In the genomic region with DNA sequence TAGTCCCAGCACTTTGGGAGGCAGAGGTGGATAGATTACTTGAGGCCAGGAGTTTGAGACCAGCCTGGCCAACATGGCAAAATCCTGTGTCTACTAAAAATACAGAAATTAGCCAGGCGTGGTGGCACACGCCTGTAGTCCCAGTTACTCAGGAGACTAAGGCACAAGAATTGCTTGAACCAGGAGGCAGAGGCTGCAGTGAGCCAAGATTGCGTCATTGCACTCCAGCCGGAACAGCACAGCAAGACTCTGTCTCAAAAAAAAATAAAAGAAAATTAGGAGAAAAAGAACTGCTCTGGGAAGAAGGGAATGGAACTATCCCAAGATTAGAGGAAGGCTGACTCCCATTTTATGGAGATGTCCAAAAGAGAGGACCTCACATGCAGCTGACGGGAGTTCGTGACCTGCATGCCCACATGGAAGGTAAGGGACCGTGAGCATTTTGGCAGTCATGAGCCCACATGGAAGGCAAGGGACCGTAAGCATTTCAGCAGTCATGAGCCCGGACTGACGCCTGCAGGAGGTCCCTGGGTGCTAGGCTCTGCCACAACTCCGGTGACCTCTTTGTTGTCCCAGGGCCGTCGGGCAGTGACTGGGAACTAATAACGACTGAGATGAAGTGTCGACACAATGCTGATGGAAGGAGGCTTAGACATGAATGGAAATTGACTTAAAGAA, we compare ENCODE assay signal across 20 cellular contexts. TPM values are rescaled to one million over a fixed set of nuclear protein-coding genes. Genes with fewer than 3 reads are reported as not detected.
DNase-seq lines count a peak whose midpoint lies in the region; ATAC-seq, FAIRE-seq and TF ChIP-seq lines count a peak whose summit lies in the region.
"Had no signal": no experiment of that assay in that cellular context is flagged by ENCODE, and none has a peak within 500 bp of the region (broad histone marks: within the 10 kb centered on the region; RNA-seq: fewer than 3 reads in every experiment).

No MANE protein-coding gene starts in this region.

- TF ChIP-seq EP300 in K562 (IDR thresholded peaks at IDR 0.05; ENCODE audit: low read length) (no peak), SK-N-SH (IDR thresholded peaks at IDR 0.05; ENCODE audit: borderline replicate concordance in 1 of 2, low read depth in 1 of 2, low read length in 1 of 2) (no peak)

- TF ChIP-seq CTCF in K562 (IDR thresholded peaks at IDR 0.05 in 2 of 3, conservative IDR thresholded peaks at IDR 0.05 in 1 of 3; ENCODE audit: insufficient read depth in 2 of 3, low read depth in 1 of 3, low read length in 3 of 3): no peak
- no peak for TF ChIP-seq CTCF in neural progenitor cell (IDR thresholded peaks at IDR 0.05)
- no peak for TF ChIP-seq CTCF in vagina (IDR thresholded peaks at IDR 0.05)
- TF ChIP-seq CTCF in SK-N-SH (IDR thresholded peaks at IDR 0.05): no peak

- H3K79me2 ChIP-seq in K562 (ENCODE audit: control insufficient read depth, insufficient read depth, low read length): no peaks in the 10 kb centered on the region
- H3K79me2 ChIP-seq in neural progenitor cell (ENCODE audit: low read depth): no peaks in the 10 kb centered on the region
- no peaks in the 10 kb centered on the region for H3K79me2 ChIP-seq in SK-N-SH (ENCODE audit: insufficient read depth)

- no peaks in the 10 kb centered on the region for H3F3A ChIP-seq in neural progenitor cell (ENCODE audit: low read depth)
- H3F3A ChIP-seq in SK-N-SH (replicated peaks; ENCODE audit: insufficient read depth): no peaks in the 10 kb centered on the region

- in situ Hi-C loops in K562 (cut with MboI): no loop called here

- peaks cover 3% of the 10 kb centered on the region for H3K27me3 Mint-ChIP-seq in neural progenitor cell (ENCODE audit: insufficient read depth, low read depth)

- no TSS peak for BruUV-seq in K562 (replicated peaks; lab: Mats Ljungman, UMichigan)

- H3K9me2 ChIP-seq in SK-N-SH: no peaks in the 10 kb centered on the region

- intact Hi-C loops in K562 (cut with micrococcal nuclease) (no loop called here), vagina (cut with DNase I) (no loop called here)

- H3K36me3 ChIP-seq in K562 (ENCODE audit: control insufficient read depth, insufficient read depth, low read length) (no peaks in the 10 kb centered on the region), neural progenitor cell (no peaks in the 10 kb centered on the region), vagina (no peaks in the 10 kb centered on the region), SK-N-SH (replicated peaks in 1 of 2; ENCODE audit: control insufficient read depth in 1 of 2, insufficient read depth in 2 of 2, low read length in 1 of 2) (no peaks in the 10 kb centered on the region)
- H3K36me3 ChIP-seq: thoracic aorta had no signal

- 15% methylated on average over 15 of the region's 15 CpGs for WGBS in K562 (ENCODE audit: insufficient coverage, low coverage, missing lambda C conversion rate)
- 92% methylated on average over 15 of the region's 15 CpGs for WGBS in SK-N-SH (ENCODE audit: low lambda C conversion rate)

- H3K9me3 ChIP-seq in K562 (replicated peaks; ENCODE audit: control insufficient read depth, insufficient read depth, low read depth, low read length) (no peaks in the 10 kb centered on the region), neural progenitor cell (ENCODE audit: low read depth) (no peaks in the 10 kb centered on the region), vagina (no peaks in the 10 kb centered on the region), SK-N-SH (no peaks in the 10 kb centered on the region)
- H3K9me3 ChIP-seq: thoracic aorta had no signal

- H3K27ac Mint-ChIP-seq in neural progenitor cell: no peak overlapping the region
- H3K27ac Mint-ChIP-seq: activated naive CD4-positive, alpha-beta T cell treated with anti-CD3 and anti-CD28 coated beads, Interleukin-2, amount 10 ng/mL, durations not matched to agents 7 days and 5 days; endodermal cell; memory B cell; natural killer cell had no signal

- H3K9me1 ChIP-seq in K562 (ENCODE audit: control insufficient read depth, insufficient read depth, low read length): no peaks in the 10 kb centered on the region

- TF ChIP-seq RAD21 in K562 (CRISPR knock-in tag; conservative IDR thresholded peaks at IDR 0.05 in 1 of 2, IDR thresholded peaks at IDR 0.05 in 1 of 2): no peak
- no peak for TF ChIP-seq RAD21 in SK-N-SH (IDR thresholded peaks at IDR 0.05; ENCODE audit: low read length)

- H3K4me2 ChIP-seq in K562 (ENCODE audit: insufficient read depth, low read length) (no peak overlapping the region), neural progenitor cell (no peak overlapping the region), SK-N-SH (no peak overlapping the region)

- TF ChIP-seq POLR2A in K562 (conservative IDR thresholded peaks at IDR 0.05) (no peak), vagina (IDR thresholded peaks at IDR 0.05) (no peak)

- H3K36me3 Mint-ChIP-seq in neural progenitor cell: no peaks in the 10 kb centered on the region
- H3K36me3 Mint-ChIP-seq: activated naive CD4-positive, alpha-beta T cell treated with anti-CD3 and anti-CD28 coated beads, Interleukin-2, amount 10 ng/mL, durations not matched to agents 7 days and 5 days; CD4-positive, CD25-positive, alpha-beta regulatory T cell; memory B cell; natural killer cell had no signal

- H3K4me3 ChIP-seq in K562 (no peak overlapping the region), neural progenitor cell (no peak overlapping the region), vagina (no peak overlapping the region), SK-N-SH (ENCODE audit: low read depth in 2 of 2, low read length in 1 of 2) (no peak overlapping the region)

- peak overlapping the region; percentile 41 for H3K4me3 Mint-ChIP-seq in neural progenitor cell
- H3K4me3 Mint-ChIP-seq: activated naive CD4-positive, alpha-beta T cell treated with anti-CD3 and anti-CD28 coated beads, Interleukin-2, amount 10 ng/mL, durations not matched to agents 7 days and 5 days; CD4-positive, CD25-positive, alpha-beta regulatory T cell; endodermal cell; memory B cell; natural killer cell had no signal

- H3K27ac ChIP-seq in K562 (ENCODE audit: extremely low read depth, low read depth, low read length) (no peak overlapping the region), neural progenitor cell (no peak overlapping the region), vagina (peak overlapping the region; percentile 41), SK-N-SH (ENCODE audit: low read depth in 2 of 2, low read length in 1 of 2) (no peak overlapping the region; a peak in 1 of 4 replicates)
- H3K27ac ChIP-seq: thoracic aorta had no signal

- H3K4me1 ChIP-seq in K562 (replicated peaks in 1 of 2; ENCODE audit: control insufficient read depth in 2 of 2, insufficient read depth in 2 of 2, low read length in 2 of 2): peaks cover 3 to 6% of the 10 kb centered on the region in 2 experiments; a peak in 3 of 5 replicates
- H3K4me1 ChIP-seq in neural progenitor cell: peaks cover 5% of the 10 kb centered on the region
- H3K4me1 ChIP-seq in vagina: peaks cover 9% of the 10 kb centered on the region
- peaks cover 0 to 21% of the 10 kb centered on the region in 2 experiments; a peak in 3 of 4 replicates for H3K4me1 ChIP-seq in SK-N-SH (ENCODE audit: control insufficient read depth in 1 of 2, insufficient read depth in 2 of 2, low read depth in 1 of 2, low read length in 1 of 2)

- POLR2A ChIA-PET in K562 (lab: Yijun Ruan, JAX) (interaction anchor here (1.3 to 1.7 kb wide), 2 partner anchors 18 to 23 kb away, joined by 4 to 7 read pairs; a partner anchor contains a TSS), SK-N-SH (lab: Yijun Ruan, JAX) (no interaction called here)

- no peak for FAIRE-seq in K562 (lab: Jason Lieb, UNC)
- FAIRE-seq: GM18507 had no signal

- H3K27me3 ChIP-seq in K562 (ENCODE audit: control insufficient read depth in 2 of 2, insufficient read depth in 2 of 2, low read length in 2 of 2): peaks cover 39 to 52% of the 10 kb centered on the region in 2 experiments
- no peaks in the 10 kb centered on the region for H3K27me3 ChIP-seq in neural progenitor cell
- no peaks in the 10 kb centered on the region for H3K27me3 ChIP-seq in vagina
- H3K27me3 ChIP-seq in SK-N-SH (ENCODE audit: insufficient read depth): no peaks in the 10 kb centered on the region

- H3K9me3 Mint-ChIP-seq in neural progenitor cell: peaks cover 7% of the 10 kb centered on the region
- H3K9me3 Mint-ChIP-seq: natural killer cell had no signal

- peak overlapping the region in 1 of 2 experiments; percentile 36; a peak in 1 of 4 replicates for H3K9ac ChIP-seq in K562 (ENCODE audit: insufficient read depth in 1 of 2, low read depth in 2 of 2, low read length in 2 of 2)
- no peak overlapping the region for H3K9ac ChIP-seq in neural progenitor cell
- H3K9ac ChIP-seq in SK-N-SH: no peak overlapping the region

- CTCF ChIA-PET in K562 (lab: Yijun Ruan, JAX; ENCODE audit: low intra/inter-chr PET ratio): no interaction called here
- CTCF ChIA-PET in SK-N-SH (lab: Yijun Ruan, JAX): interaction anchor here (0.7 to 1.2 kb wide), 2 partner anchors 9 to 38 kb away, joined by 3 read pairs; a partner anchor contains a TSS

- ATAC-seq in K562 (peak; percentile 44), GM19463 (IDR thresholded peaks at IDR 0.05; ENCODE audit: unreplicated experiment) (no peak)
- ATAC-seq: natural killer cell had no signal

- H3K4me1 Mint-ChIP-seq in neural progenitor cell: peaks cover 18% of the 10 kb centered on the region

- H2AFZ ChIP-seq in K562 (ENCODE audit: low read depth, low read length) (no peak overlapping the region; the same call in 1 of the 2 replicates), neural progenitor cell (replicated peaks) (no peak overlapping the region), SK-N-SH (ENCODE audit: low read depth) (no peak overlapping the region)

- H4K20me1 ChIP-seq in K562 (replicated peaks; ENCODE audit: control insufficient read depth, insufficient read depth, low read length) (no peaks in the 10 kb centered on the region; the same call in 1 of the 2 replicates), neural progenitor cell (ENCODE audit: low read depth) (no peaks in the 10 kb centered on the region), SK-N-SH (ENCODE audit: insufficient read depth) (no peaks in the 10 kb centered on the region)

- DNase-seq in SHP77 (lab: John Stamatoyannopoulos, UW) (peak; percentile 58), SHP77 treated with DMSO at 0.1 percent for 48 hours (lab: John Stamatoyannopoulos, UW) (no peak), K562 (ENCODE audit: extremely low read depth in 1 of 4, low spot score in 3 of 4) (no peak), neural progenitor cell (ENCODE audit: low spot score) (no peak), vagina (ENCODE audit: extremely low spot score in 2 of 2) (no peak), SK-N-SH (no peak), COLO829 (ENCODE audit: low spot score) (no peak)
- DNase-seq: ACHN; activated naive CD4-positive, alpha-beta T cell treated with anti-CD3 and anti-CD28 coated beads, Interleukin-2, amount 10 ng/mL, durations not matched to agents 7 days and 5 days; activated T-cell treated with anti-CD3 and anti-CD28 coated beads for 4 hours; CD4-positive, CD25-positive, alpha-beta regulatory T cell; endodermal cell; GOT3; head of caudate nucleus; natural killer cell had no signal

RNA-seq across cellular contexts. Expression of a gene that starts 18.6 kb away (rescaled TPM):
- total RNA-seq in K562 (2011; cell fraction: chromatin; rRNA removed; ENCODE audit: low replicate concordance): 152 and 161 TPM in 2 replicates
- total RNA-seq in K562 (2011; cell fraction: nucleolus; rRNA removed): 89.4 and 92.6 TPM in 2 replicates
- total RNA-seq in K562 (2011; cell fraction: nucleoplasm; rRNA removed): 101 and 119 TPM in 2 replicates
- 139 and 155 TPM in 2 replicates for total RNA-seq in K562 (2014; rRNA removed)
- 147 and 176 TPM in 2 replicates for total RNA-seq in K562 (2014; rRNA removed; fragmentation: Illumina TruSeq; extraction: Trizol)
- 119 and 121 TPM in 2 replicates for total RNA-seq in K562 (2015; rRNA removed; fragmentation: Illumina TruSeq; extraction: Trizol)
- total RNA-seq in K562 (2021): 113 and 128 TPM in 2 replicates
- 63.2 and 79.0 TPM in 2 replicates for polyA plus RNA-seq in K562 (2011; rRNA removed)
- 23.3 and 31.7 TPM in 2 replicates for polyA plus RNA-seq in K562 (2011; cell fraction: cytosol; rRNA removed)
- polyA plus RNA-seq in K562 (2011; cell fraction: nucleus; rRNA removed): 66.4 and 72.5 TPM in 2 replicates
- 54.3 and 75.5 TPM in 2 replicates for polyA plus RNA-seq in K562 (2012)
- polyA plus RNA-seq in K562 (2014; fragmentation: Illumina TruSeq; extraction: Trizol): 102 and 118 TPM in 2 replicates
- polyA plus RNA-seq in K562 (2014; fragmentation: Nextera tagmentation; extraction: Ambion mirVana): 100 to 1,000 TPM in 1 of 2 experiments, 10 to 100 TPM in 1; 88.2 to 128 TPM
- polyA plus RNA-seq in K562 (2014; rRNA removed): 135 TPM in 2 replicates
- 51.2 and 60.2 TPM in 2 replicates for polyA minus RNA-seq in K562 (2011; rRNA and poly(A)+ RNA removed)
- 24.7 and 30.6 TPM in 2 replicates for polyA minus RNA-seq in K562 (2011; cell fraction: cytosol; rRNA and poly(A)+ RNA removed)
- polyA minus RNA-seq in K562 (2011; cell fraction: nucleus; rRNA and poly(A)+ RNA removed): 42.3 and 61.3 TPM in 2 replicates
- 32.4 and 53.4 TPM in 2 replicates for total RNA-seq in neural progenitor cell (ENCODE audit: low replicate concordance)
- total RNA-seq in vagina: 24.8 TPM
- 36.6 and 41.2 TPM in 2 replicates for polyA plus RNA-seq in SK-N-SH (2012; rRNA removed)
- 46.1 and 69.3 TPM in 2 replicates for polyA plus RNA-seq in SK-N-SH (2012; cell fraction: cytosol; rRNA removed)
- polyA plus RNA-seq in SK-N-SH (2012; cell fraction: nucleus; rRNA removed): 102 and 110 TPM in 2 replicates

RNA-seq across cellular contexts. Expression of a gene that starts 38.1 kb away (rescaled TPM):
- 210 and 214 TPM in 2 replicates for total RNA-seq in K562 (2011; cell fraction: chromatin; rRNA removed; ENCODE audit: low replicate concordance)
- 107 and 116 TPM in 2 replicates for total RNA-seq in K562 (2011; cell fraction: nucleolus; rRNA removed)
- 149 and 184 TPM in 2 replicates for total RNA-seq in K562 (2011; cell fraction: nucleoplasm; rRNA removed)
- total RNA-seq in K562 (2014; rRNA removed) (48.4 and 61.7 TPM in 2 replicates), K562 (2014; rRNA removed; fragmentation: Illumina TruSeq; extraction: Trizol) (28.3 and 28.6 TPM in 2 replicates), K562 (2015; rRNA removed; fragmentation: Illumina TruSeq; extraction: Trizol) (37.3 and 39.0 TPM in 2 replicates), K562 (2021) (128 and 130 TPM in 2 replicates), neural progenitor cell (ENCODE audit: low replicate concordance) (33.1 and 37.8 TPM in 2 replicates), vagina (78.3 TPM)
- polyA plus RNA-seq in K562 (2011; rRNA removed) (63.1 and 64.1 TPM in 2 replicates), K562 (2014; fragmentation: Illumina TruSeq; extraction: Trizol) (38.5 and 44.0 TPM in 2 replicates), K562 (2014; fragmentation: Nextera tagmentation; extraction: Ambion mirVana) (10 to 100 TPM; 11.8 to 21.0 TPM), K562 (2014; rRNA removed) (42.6 and 46.6 TPM in 2 replicates), SK-N-SH (2012; rRNA removed) (23.3 and 25.1 TPM in 2 replicates)
- 38.4 and 38.9 TPM in 2 replicates for polyA plus RNA-seq in K562 (2011; cell fraction: cytosol; rRNA removed)
- 106 and 107 TPM in 2 replicates for polyA plus RNA-seq in K562 (2011; cell fraction: nucleus; rRNA removed)
- 21.5 and 41.5 TPM in 2 replicates for polyA plus RNA-seq in K562 (2012)
- polyA minus RNA-seq in K562 (2011; rRNA and poly(A)+ RNA removed): 95.3 and 108 TPM in 2 replicates
- polyA minus RNA-seq in K562 (2011; cell fraction: cytosol; rRNA and poly(A)+ RNA removed): 55.8 and 69.2 TPM in 2 replicates
- 70.0 and 104 TPM in 2 replicates for polyA minus RNA-seq in K562 (2011; cell fraction: nucleus; rRNA and poly(A)+ RNA removed)
- polyA plus RNA-seq in SK-N-SH (2012; cell fraction: cytosol; rRNA removed): 17.3 and 18.6 TPM in 2 replicates
- 59.7 and 65.4 TPM in 2 replicates for polyA plus RNA-seq in SK-N-SH (2012; cell fraction: nucleus; rRNA removed)

RNA-seq across cellular contexts. Expression of a gene that starts 56.0 kb away (rescaled TPM):
- not detected in 2 replicates for total RNA-seq in K562 (2011; cell fraction: chromatin; rRNA removed; ENCODE audit: low replicate concordance)
- not detected in 2 replicates for total RNA-seq in K562 (2011; cell fraction: nucleolus; rRNA removed)
- total RNA-seq in K562 (2011; cell fraction: nucleoplasm; rRNA removed): not detected in 2 replicates
- total RNA-seq in K562 (2014; rRNA removed) (not detected in 2 replicates), K562 (2014; rRNA removed; fragmentation: Illumina TruSeq; extraction: Trizol) (not detected in 2 replicates), K562 (2015; rRNA removed; fragmentation: Illumina TruSeq; extraction: Trizol) (not detected in 2 replicates), K562 (2021) (not detected in 2 replicates), neural progenitor cell (ENCODE audit: low replicate concordance) (not detected in 2 replicates), vagina (not detected)
- polyA plus RNA-seq in K562 (2011; rRNA removed) (not detected in 2 replicates), K562 (2014; fragmentation: Illumina TruSeq; extraction: Trizol) (not detected in 2 replicates), K562 (2014; fragmentation: Nextera tagmentation; extraction: Ambion mirVana) (not detected), K562 (2014; rRNA removed) (not detected in 2 replicates), SK-N-SH (2012; rRNA removed) (not detected in 2 replicates)
- 0.04 and 0.10 TPM in 2 replicates for polyA plus RNA-seq in K562 (2011; cell fraction: cytosol; rRNA removed)
- polyA plus RNA-seq in K562 (2011; cell fraction: nucleus; rRNA removed): not detected in 2 replicates
- not detected in 2 replicates for polyA plus RNA-seq in K562 (2012)
- polyA minus RNA-seq in K562 (2011; rRNA and poly(A)+ RNA removed): not detected in 2 replicates
- polyA minus RNA-seq in K562 (2011; cell fraction: cytosol; rRNA and poly(A)+ RNA removed): not detected in 2 replicates
- polyA minus RNA-seq in K562 (2011; cell fraction: nucleus; rRNA and poly(A)+ RNA removed): not detected in 2 replicates
- not detected in 2 replicates for polyA plus RNA-seq in SK-N-SH (2012; cell fraction: cytosol; rRNA removed)
- polyA plus RNA-seq in SK-N-SH (2012; cell fraction: nucleus; rRNA removed): not detected in 2 replicates
- total RNA-seq: CD4-positive, CD25-positive, alpha-beta regulatory T cell; endodermal cell; natural killer cell; RPMI7951; thoracic aorta had no signal
- polyA plus RNA-seq: CD4-positive, CD25-positive, alpha-beta regulatory T cell had no signal

Comparison
In these comparisons a context has a peak if more than half of its experiments do, and no peak if none do; other contexts are left out.
1. DNase-seq: peak in SHP77 (2 of 2); none in SHP77 treated with DMSO at 0.1 percent for 48 hours (single experiment), K562 (0 of 4), neural progenitor cell (single experiment), vagina (0 of 2), SK-N-SH (single experiment) and COLO829 (single experiment).